Comparison of ENCODE assay signal across 1 cellular context in genomic region chr4:67545199-67545995, GRCh38.
A peak's percentile ranks its signal among the peaks of the same experiment; 100 is the strongest.
TF ChIP-seq lines count a peak whose summit lies in the region.

CENPC (minus strand) TSS chr4:67545503; CDS start chr4:67545355, 148 bp downstream.

TF ChIP-seq in H1, 55 proteins besides CTCF, POLR2A, EP300 and RAD21 (continued from another document):
- no peak for TF ChIP-seq BACH1 (IDR thresholded peaks at IDR 0.05; ENCODE audit: low read length)
- no peak for TF ChIP-seq SIRT6 (IDR thresholded peaks at IDR 0.05; ENCODE audit: low read length)
- TF ChIP-seq CHD2 (IDR thresholded peaks at IDR 0.05; ENCODE audit: low read length): peak; percentile 94
- no peak for TF ChIP-seq KDM1A (IDR thresholded peaks at IDR 0.05; ENCODE audit: borderline replicate concordance, low read length)
- TF ChIP-seq MAFK (IDR thresholded peaks at IDR 0.05; ENCODE audit: low read depth, low read length): no peak
- no peak for TF ChIP-seq HDAC2 (IDR thresholded peaks at IDR 0.05; ENCODE audit: borderline replicate concordance in 1 of 2, low read depth in 2 of 2, low read length in 2 of 2)
- TF ChIP-seq GTF2F1 (IDR thresholded peaks at IDR 0.05; ENCODE audit: borderline replicate concordance, low read depth, low read length): peak; percentile 55; the same call in 1 of the 2 replicates
- peak; percentile 23; the same call in 1 of the 2 replicates for TF ChIP-seq E2F6 (IDR thresholded peaks at IDR 0.05)
- no peak for TF ChIP-seq JUND (IDR thresholded peaks at IDR 0.05; ENCODE audit: low read length)
- peak; percentile 78 for TF ChIP-seq YY1 (IDR thresholded peaks at IDR 0.05; ENCODE audit: low read depth, low read length)
- no peak for TF ChIP-seq RNF2 (IDR thresholded peaks at IDR 0.05; ENCODE audit: borderline replicate concordance, low read depth, low read length, missing control alignments, poor library complexity, severe bottlenecking)
- no peak for TF ChIP-seq NANOG (IDR thresholded peaks at IDR 0.05; ENCODE audit: insufficient read depth, low read depth, low read length, poor library complexity, severe bottlenecking)
- no peak for TF ChIP-seq CBX8 (IDR thresholded peaks at IDR 0.05; ENCODE audit: borderline replicate concordance, low read depth, low read length)
- no peak for TF ChIP-seq TCF12 (IDR thresholded peaks at IDR 0.05; ENCODE audit: low read depth, low read length)
- TF ChIP-seq SIX5 (IDR thresholded peaks at IDR 0.05; ENCODE audit: low read depth, low read length): no peak
- peak; percentile 70 for TF ChIP-seq MAX (IDR thresholded peaks at IDR 0.05)
- TF ChIP-seq POU5F1 (IDR thresholded peaks at IDR 0.05; ENCODE audit: low read depth, low read length): no peak
- peak; percentile 76 for TF ChIP-seq TEAD4 (IDR thresholded peaks at IDR 0.05; ENCODE audit: low read depth, low read length)
- TF ChIP-seq KDM5A (IDR thresholded peaks at IDR 0.05; ENCODE audit: low read length): no peak
- no peak for TF ChIP-seq JUN (IDR thresholded peaks at IDR 0.05; ENCODE audit: low read depth, low read length)
- no peak for TF ChIP-seq RFX5 (IDR thresholded peaks at IDR 0.05; ENCODE audit: borderline replicate concordance, low read depth, low read length)
- TF ChIP-seq CREB1 (IDR thresholded peaks at IDR 0.05): no peak; the same call in 1 of the 2 replicates
- no peak for TF ChIP-seq HDAC6 (IDR thresholded peaks at IDR 0.05; ENCODE audit: low read depth, low read length)
- no peak for TF ChIP-seq CHD7 (IDR thresholded peaks at IDR 0.05; ENCODE audit: insufficient replicate concordance, low read length)
- no peak for TF ChIP-seq USF2 (IDR thresholded peaks at IDR 0.05; ENCODE audit: low read length)
- peak; percentile 91 for TF ChIP-seq TBP (IDR thresholded peaks at IDR 0.05; ENCODE audit: low read depth, low read length)
- no peak for TF ChIP-seq FOSL1 (IDR thresholded peaks at IDR 0.05; ENCODE audit: insufficient read depth, low read depth, low read length)
- TF ChIP-seq BRCA1 (IDR thresholded peaks at IDR 0.05; ENCODE audit: low read depth, low read length): peak; percentile 78
- peak; percentile 94 for TF ChIP-seq PHF8 (conservative IDR thresholded peaks at IDR 0.05; ENCODE audit: low read depth, low read length)
- TF ChIP-seq CHD1 (IDR thresholded peaks at IDR 0.05; ENCODE audit: low read depth, low read length): no peak
- TF ChIP-seq SIN3A (conservative IDR thresholded peaks at IDR 0.05 in 1 of 2, IDR thresholded peaks at IDR 0.05 in 1 of 2; ENCODE audit: low read depth in 1 of 2, low read length in 2 of 2): no peak; a peak in 1 of 4 replicates
- TF ChIP-seq SP4 (IDR thresholded peaks at IDR 0.05; ENCODE audit: low read length): no peak
- TF ChIP-seq ASH2L (IDR thresholded peaks at IDR 0.05; ENCODE audit: low read length): peak; percentile 92
- TF ChIP-seq EGR1 (IDR thresholded peaks at IDR 0.05; ENCODE audit: borderline replicate concordance, low read depth, low read length): no peak
- TF ChIP-seq EZH2 (IDR thresholded peaks at IDR 0.05; ENCODE audit: low read depth, low read length, severe bottlenecking): no peak
- peak; percentile 35; the same call in 1 of the 2 replicates for TF ChIP-seq SP1 (IDR thresholded peaks at IDR 0.05; ENCODE audit: low read depth, low read length)
- TF ChIP-seq ATF3 (IDR thresholded peaks at IDR 0.05; ENCODE audit: insufficient read depth, low read depth, low read length): no peak
- no peak for TF ChIP-seq SUZ12 (IDR thresholded peaks at IDR 0.05; ENCODE audit: low read length)
- no peak for TF ChIP-seq CTBP2 (IDR thresholded peaks at IDR 0.05; ENCODE audit: borderline replicate concordance, insufficient read depth, insufficient read length, low read length)
- TF ChIP-seq GABPA (IDR thresholded peaks at IDR 0.05; ENCODE audit: borderline replicate concordance, insufficient read depth, low read length): no peak
- TF ChIP-seq BCL11A (IDR thresholded peaks at IDR 0.05; ENCODE audit: low read depth in 2 of 2, low read length in 2 of 2): no peak
- no peak for TF ChIP-seq SAP30 (IDR thresholded peaks at IDR 0.05; ENCODE audit: insufficient read depth, insufficient replicate concordance, low read length)
- TF ChIP-seq RXRA (IDR thresholded peaks at IDR 0.05; ENCODE audit: insufficient read depth, low read depth, low read length): no peak
- TF ChIP-seq CEBPB (IDR thresholded peaks at IDR 0.05; ENCODE audit: low read depth, low read length): no peak
- TF ChIP-seq RBBP5 (IDR thresholded peaks at IDR 0.05; ENCODE audit: borderline replicate concordance, low read depth, low read length): no peak
- TF ChIP-seq KDM4A (IDR thresholded peaks at IDR 0.05; ENCODE audit: low read depth, low read length, severe bottlenecking): peak; percentile 77
- no peak for TF ChIP-seq CBX5 (IDR thresholded peaks at IDR 0.05; ENCODE audit: low read depth, low read length)
